ENCODE assay signal across 15 cellular contexts in the genomic region with DNA sequence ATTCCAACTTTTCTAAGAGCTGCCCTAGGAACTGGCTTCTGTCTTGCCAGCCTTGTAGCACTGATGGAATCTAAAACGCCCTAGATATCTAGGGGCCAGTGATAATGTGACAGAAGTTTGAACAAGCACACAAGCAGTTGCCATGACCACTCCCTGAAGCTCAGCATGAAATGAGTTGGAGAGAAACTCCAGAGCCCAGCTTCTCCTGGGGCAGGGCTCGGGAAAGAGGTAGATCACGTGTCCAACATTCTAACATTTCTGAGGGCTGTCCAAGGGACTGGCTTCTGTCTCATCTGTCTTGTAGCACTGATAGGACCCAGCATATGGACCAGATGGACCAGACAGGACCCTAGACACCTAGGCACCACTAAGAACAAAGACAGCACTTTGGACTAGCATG. TPM values are rescaled to one million over a fixed set of nuclear protein-coding genes. Genes with fewer than 3 reads are reported as not detected.
DNase-seq lines count a peak whose midpoint lies in the region; ATAC-seq and TF ChIP-seq lines count a peak whose summit lies in the region.
"Had no signal": no experiment of that assay in that cellular context is flagged by ENCODE, and none has a peak within 500 bp of the region (broad histone marks: within the 10 kb centered on the region; RNA-seq: fewer than 3 reads in every experiment).

No MANE protein-coding gene starts in this region.

- no peaks in the 10 kb centered on the region for H3K4me1 Mint-ChIP-seq in nephron progenitor cell
- H3K4me1 Mint-ChIP-seq: B cell had no signal

- DNase-seq in heart left ventricle (peak in 2 of 5 donors; percentile 23 to 24), right cardiac atrium (no peak), left ventricle myocardium superior (no peak), nephron progenitor cell (no peak), esophagus muscularis mucosa (ENCODE audit: extremely low spot score) (no peak), body of pancreas (no peak)
- DNase-seq in activated T-cell treated with anti-CD3 and anti-CD28 coated beads, Interleukin-2, amount 50 U/mL, for 48 hours, result no peak
- DNase-seq: C1 segment of cervical spinal cord; Calu3; CD4-positive, alpha-beta T cell; DMS 273 treated with DMSO at 0.1 percent for 48 hours had no signal

- peaks cover 0 to 14% (median 5%) of the 10 kb centered on the region in 12 donors for H3K9me3 ChIP-seq in heart left ventricle
- no peaks in the 10 kb centered on the region for H3K9me3 ChIP-seq in right cardiac atrium (ENCODE audit: control insufficient read depth, low read length)
- H3K9me3 ChIP-seq in esophagus muscularis mucosa, result peaks cover 0 to 11% (median 3%) of the 10 kb centered on the region in 4 donors
- no peaks in the 10 kb centered on the region for H3K9me3 ChIP-seq in body of pancreas
- H3K9me3 ChIP-seq: HAP-1 had no signal

- peaks cover 0 to 54% (median 21%) of the 10 kb centered on the region in 9 donors for H3K36me3 ChIP-seq in heart left ventricle
- H3K36me3 ChIP-seq in esophagus muscularis mucosa, result peaks cover 0 to 56% (median 18%) of the 10 kb centered on the region in 4 donors
- no peaks in the 10 kb centered on the region for H3K36me3 ChIP-seq in body of pancreas (replicated peaks in 1 of 2; ENCODE audit: insufficient read depth in 1 of 2, low read depth in 2 of 2)
- H3K36me3 ChIP-seq: HAP-1 had no signal

- TF ChIP-seq CTCF in heart left ventricle (IDR thresholded peaks at IDR 0.05) (no peak), nephron progenitor cell (IDR thresholded peaks at IDR 0.05) (no peak), esophagus muscularis mucosa (IDR thresholded peaks at IDR 0.05) (no peak), body of pancreas (IDR thresholded peaks at IDR 0.05) (no peak)

- TF ChIP-seq EP300 in esophagus muscularis mucosa (IDR thresholded peaks at IDR 0.05), result no peak

- peaks cover 19% of the 10 kb centered on the region for H3K9me3 Mint-ChIP-seq in nephron progenitor cell
- H3K9me3 Mint-ChIP-seq: CD4-positive, alpha-beta T cell had no signal

- H3K27me3 ChIP-seq in heart left ventricle (no peaks in the 10 kb centered on the region), right cardiac atrium (ENCODE audit: control insufficient read depth, insufficient read depth) (no peaks in the 10 kb centered on the region), esophagus muscularis mucosa (no peaks in the 10 kb centered on the region), body of pancreas (no peaks in the 10 kb centered on the region)

- H3K36me3 Mint-ChIP-seq in nephron progenitor cell (ENCODE audit: low read depth), result peaks cover 36% of the 10 kb centered on the region

- H3K4me3 ChIP-seq in heart left ventricle (no peak overlapping the region), right cardiac atrium (ENCODE audit: low read length) (no peak overlapping the region), esophagus muscularis mucosa (no peak overlapping the region), body of pancreas (no peak overlapping the region)
- H3K4me3 ChIP-seq: GM12878, HAP-1 had no signal

- peak overlapping the region; percentile 8 for H3K27ac Mint-ChIP-seq in nephron progenitor cell
- H3K27ac Mint-ChIP-seq: B cell; CD4-positive, alpha-beta T cell had no signal

- intact Hi-C loops in heart left ventricle (cut with DNase I), result no loop called here
- intact Hi-C loops in right cardiac atrium (cut with DNase I), result no loop called here
- intact Hi-C loops in left ventricle myocardium superior (cut with micrococcal nuclease), result no loop called here
- intact Hi-C loops in esophagus muscularis mucosa (cut with DNase I), result no loop called here
- intact Hi-C loops in body of pancreas (cut with DNase I), result no loop called here

- peaks cover 0 to 9% (median 0%) of the 10 kb centered on the region in 12 donors for H3K4me1 ChIP-seq in heart left ventricle
- no peaks in the 10 kb centered on the region for H3K4me1 ChIP-seq in right cardiac atrium (ENCODE audit: control insufficient read depth, insufficient read depth, low read length)
- no peaks in the 10 kb centered on the region for H3K4me1 ChIP-seq in esophagus muscularis mucosa
- no peaks in the 10 kb centered on the region for H3K4me1 ChIP-seq in body of pancreas
- H3K4me1 ChIP-seq: HAP-1 had no signal

- ATAC-seq in heart left ventricle, result peak; percentile 65 to 81 (median 76)
- ATAC-seq in right cardiac atrium, result no peak
- ATAC-seq in left ventricle myocardium superior, result peak; percentile 84
- no peak for ATAC-seq in body of pancreas
- ATAC-seq: GM12878, HepG2 had no signal

- no peaks in the 10 kb centered on the region for H3K27me3 Mint-ChIP-seq in nephron progenitor cell (ENCODE audit: low read depth, poor library complexity)
- H3K27me3 Mint-ChIP-seq: B cell; CD4-positive, alpha-beta T cell had no signal

- no peak overlapping the region for H3K4me3 Mint-ChIP-seq in nephron progenitor cell
- H3K4me3 Mint-ChIP-seq: B cell; CD4-positive, alpha-beta T cell had no signal

- WGBS in heart left ventricle, 4 donors, result 39 to 53% (median 49%) methylated on average over 3 of the region's 3 CpGs
- 65% methylated on average over 3 of the region's 3 CpGs for WGBS in right cardiac atrium
- WGBS in esophagus muscularis mucosa, result 92% methylated on average over 3 of the region's 3 CpGs
- 74 to 77% methylated on average over 3 of the region's 3 CpGs for WGBS in body of pancreas, 2 donors

- TF ChIP-seq POLR2A in heart left ventricle (IDR thresholded peaks at IDR 0.05) (no peak), esophagus muscularis mucosa (IDR thresholded peaks at IDR 0.05; ENCODE audit: low read depth) (no peak), body of pancreas (IDR thresholded peaks at IDR 0.05) (no peak)

- H3K27ac ChIP-seq in heart left ventricle, result no peak overlapping the region
- H3K27ac ChIP-seq in right cardiac atrium (ENCODE audit: low read length), result no peak overlapping the region
- H3K27ac ChIP-seq in esophagus muscularis mucosa (replicated peaks in 1 of 4), result no peak overlapping the region
- no peak overlapping the region for H3K27ac ChIP-seq in body of pancreas

RNA-seq across cellular contexts. Expression of a gene that starts 37.9 kb away (rescaled TPM):
- 10 to 100 TPM; 23.5 to 44.5 (median 37.2) TPM for total RNA-seq in heart left ventricle
- polyA plus RNA-seq in heart left ventricle, result 10 to 100 TPM in 1 of 2 donors, 1 to 10 TPM in 1; 9.6 to 22.5 TPM
- 10 to 100 TPM; 22.4 to 32.3 (median 27.3) TPM for total RNA-seq in right cardiac atrium
- 19.8 TPM for polyA plus RNA-seq in right cardiac atrium
- 29.4 TPM for total RNA-seq in left ventricle myocardium superior
- total RNA-seq in esophagus muscularis mucosa, result 10 to 100 TPM; 25.8 to 53.6 (median 32.9) TPM
- 10 to 100 TPM; 16.5 to 18.7 TPM for total RNA-seq in body of pancreas

Comparison
In these comparisons a context has a peak if more than half of its experiments do, and no peak if none do; other contexts are left out.
1. ATAC-seq: peak in heart left ventricle (4 of 4) and left ventricle myocardium superior (single experiment); none in right cardiac atrium (0 of 2) and body of pancreas (single experiment).